In the genomic region with DNA sequence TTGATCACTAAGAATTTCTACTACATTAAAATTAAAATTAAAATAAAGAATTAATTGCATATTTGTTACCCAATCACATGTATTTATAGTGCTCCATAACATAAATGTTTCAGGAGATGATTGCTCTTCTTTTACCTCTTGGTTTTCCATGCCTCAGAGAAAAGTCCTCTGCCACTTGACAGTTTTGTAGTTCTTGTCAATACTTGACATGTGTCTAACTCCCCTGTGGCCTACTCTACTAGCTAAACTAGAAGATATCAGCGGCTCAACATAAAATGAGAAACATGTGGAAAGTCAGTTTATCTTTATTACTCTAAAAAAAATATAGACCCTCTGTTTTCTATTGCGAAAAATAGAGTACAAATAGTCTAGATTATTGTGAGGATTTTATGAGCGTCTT, we compare ENCODE assay signal across 3 cellular contexts.
"Had no signal": no experiment of that assay in that cellular context is flagged by ENCODE, and none has a peak within 500 bp of the region (broad histone marks: within the 10 kb centered on the region; RNA-seq: fewer than 3 reads in every experiment).

No MANE protein-coding gene starts in this region.

- ATAC-seq: GM12878 had no signal

- H3K4me3 ChIP-seq: GM12878 had no signal

- DNase-seq: GDM1, GF-D8 had no signal
